ENCODE assay signal across 1 cellular context in genomic region chr1:50126962-50127715, GRCh38.
TF ChIP-seq lines count a peak whose summit lies in the region.

No MANE protein-coding gene starts in this region.

TF ChIP-seq in SK-N-SH, 30 proteins besides CTCF, POLR2A, EP300 and RAD21 (continued from another document):
- TF ChIP-seq PBX3 (IDR thresholded peaks at IDR 0.05) (no peak), NRF1 (IDR thresholded peaks at IDR 0.05; ENCODE audit: low read depth, low read length) (no peak), SIN3A (IDR thresholded peaks at IDR 0.05; ENCODE audit: borderline replicate concordance, low read depth, low read length) (no peak), TAF1 (IDR thresholded peaks at IDR 0.05; ENCODE audit: borderline replicate concordance, low read depth, low read length) (no peak)
